In the genomic region with DNA sequence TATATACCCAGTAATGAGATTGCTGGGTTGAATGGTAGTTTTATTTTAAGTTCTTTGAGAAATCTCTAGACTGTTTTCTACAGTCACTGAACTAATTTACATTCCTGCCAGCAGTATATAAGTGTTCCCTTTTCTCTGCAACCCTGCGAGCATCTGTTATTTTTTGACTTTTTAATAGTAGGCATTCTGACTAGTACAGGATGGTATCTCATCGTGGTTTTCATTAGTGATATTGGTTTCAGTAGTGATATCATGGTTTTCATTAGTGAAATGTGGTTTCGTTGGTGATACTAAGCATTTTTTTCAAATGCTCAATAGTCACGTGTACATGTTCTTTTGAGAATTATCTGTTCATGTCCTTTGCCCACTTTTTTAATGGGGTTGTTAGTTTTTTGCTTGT, we compare ENCODE assay signal across 20 cellular contexts.
"Had no signal": no experiment of that assay in that cellular context is flagged by ENCODE, and none has a peak within 500 bp of the region (broad histone marks: within the 10 kb centered on the region; RNA-seq: fewer than 3 reads in every experiment).

No MANE protein-coding gene starts in this region.

- H3K4me3 ChIP-seq: thoracic aorta, upper lobe of right lung had no signal

- DNase-seq: activated CD4-positive, alpha-beta memory T cell treated with anti-CD3 and anti-CD28 coated beads, Interleukin-2, amount 10 ng/mL, durations not matched to agents 7 days and 5 days; activated CD4-positive, alpha-beta T cell treated with anti-CD3 and anti-CD28 coated beads for 36 hours; activated effector memory CD4-positive, alpha-beta T cell treated with Interleukin-2 at 50 U/mL for 16 hours; activated T-cell treated with anti-CD3 and anti-CD28 coated beads, Interleukin-2, amount 50 U/mL, for 24 hours; amniotic stem cell; cerebellar nuclear complex; effector memory CD4-positive, alpha-beta T cell; glutamatergic neuron; hypothalamus; left ventricle myocardium superior; mesenchymal stem cell; natural killer cell; stimulated activated CD4-positive, alpha-beta T cell treated with anti-CD3 and anti-CD28 coated beads, Interleukin-12 subunit alpha, Interleukin-12 subunit beta, amount 100 ng/mL, for 4 hours; stimulated activated CD4-positive, alpha-beta T cell treated with anti-CD3 and anti-CD28 coated beads, Interleukin-2, amount 100 ng/mL, for 24 hours; upper lobe of right lung had no signal

- H3K27me3 Mint-ChIP-seq: activated CD4-positive, alpha-beta memory T cell treated with anti-CD3 and anti-CD28 coated beads, Interleukin-2, amount 10 ng/mL, durations not matched to agents 7 days and 5 days; activated T-cell treated with anti-CD3 and anti-CD28 coated beads, Interleukin-2, amount 50 U/mL, for 24 hours; dendritic cell treated with granulocyte-macrophage colony-stimulating factor and Interleukin-4, amounts not matched to agents 40 ng/mL and 50 ng/mL, for 4 days had no signal

- H3K27ac ChIP-seq: neutrophil, parathyroid adenoma, thoracic aorta, upper lobe of right lung had no signal

- H3K9me3 Mint-ChIP-seq: activated CD4-positive, alpha-beta memory T cell treated with anti-CD3 and anti-CD28 coated beads, Interleukin-2, amount 10 ng/mL, durations not matched to agents 7 days and 5 days had no signal

- H3K9me3 ChIP-seq: neutrophil, upper lobe of right lung had no signal

- H3K4me3 Mint-ChIP-seq: activated CD4-positive, alpha-beta memory T cell treated with anti-CD3 and anti-CD28 coated beads, Interleukin-2, amount 10 ng/mL, durations not matched to agents 7 days and 5 days; activated CD4-positive, alpha-beta T cell treated with anti-CD3 and anti-CD28 coated beads for 36 hours; activated naive CD4-positive, alpha-beta T cell treated with anti-CD3 and anti-CD28 coated beads, Interleukin-2, amount 50 U/mL, for 24 hours; activated T-cell treated with anti-CD3 and anti-CD28 coated beads, Interleukin-2, amount 50 U/mL, for 24 hours; dendritic cell treated with granulocyte-macrophage colony-stimulating factor and Interleukin-4, amounts not matched to agents 40 ng/mL and 50 ng/mL, for 4 days; natural killer cell had no signal

- H3K9ac ChIP-seq: parathyroid adenoma had no signal

- H3K36me3 ChIP-seq: neutrophil, thoracic aorta, upper lobe of right lung had no signal

- H3K27ac Mint-ChIP-seq: activated CD4-positive, alpha-beta memory T cell treated with anti-CD3 and anti-CD28 coated beads, Interleukin-2, amount 10 ng/mL, durations not matched to agents 7 days and 5 days; activated CD4-positive, alpha-beta T cell treated with anti-CD3 and anti-CD28 coated beads for 36 hours; activated naive CD4-positive, alpha-beta T cell treated with anti-CD3 and anti-CD28 coated beads, Interleukin-2, amount 50 U/mL, for 24 hours; activated T-cell treated with anti-CD3 and anti-CD28 coated beads, Interleukin-2, amount 50 U/mL, for 24 hours; dendritic cell treated with granulocyte-macrophage colony-stimulating factor and Interleukin-4, amounts not matched to agents 40 ng/mL and 50 ng/mL, for 4 days; natural killer cell had no signal

- H3K4me1 ChIP-seq: parathyroid adenoma, upper lobe of right lung had no signal

- H3K36me3 Mint-ChIP-seq: natural killer cell had no signal

- H3K27me3 ChIP-seq: neutrophil, upper lobe of right lung had no signal

- H2AFZ ChIP-seq: parathyroid adenoma had no signal

- ATAC-seq: activated CD4-positive, alpha-beta T cell treated with anti-CD3 and anti-CD28 coated beads for 36 hours; left ventricle myocardium superior; natural killer cell; upper lobe of right lung had no signal

- H3K79me2 ChIP-seq: parathyroid adenoma had no signal

- H3K4me1 Mint-ChIP-seq: activated CD4-positive, alpha-beta memory T cell treated with anti-CD3 and anti-CD28 coated beads, Interleukin-2, amount 10 ng/mL, durations not matched to agents 7 days and 5 days; activated CD4-positive, alpha-beta T cell treated with anti-CD3 and anti-CD28 coated beads for 36 hours; activated naive CD4-positive, alpha-beta T cell treated with anti-CD3 and anti-CD28 coated beads, Interleukin-2, amount 50 U/mL, for 24 hours; natural killer cell had no signal
